In the genomic region with DNA sequence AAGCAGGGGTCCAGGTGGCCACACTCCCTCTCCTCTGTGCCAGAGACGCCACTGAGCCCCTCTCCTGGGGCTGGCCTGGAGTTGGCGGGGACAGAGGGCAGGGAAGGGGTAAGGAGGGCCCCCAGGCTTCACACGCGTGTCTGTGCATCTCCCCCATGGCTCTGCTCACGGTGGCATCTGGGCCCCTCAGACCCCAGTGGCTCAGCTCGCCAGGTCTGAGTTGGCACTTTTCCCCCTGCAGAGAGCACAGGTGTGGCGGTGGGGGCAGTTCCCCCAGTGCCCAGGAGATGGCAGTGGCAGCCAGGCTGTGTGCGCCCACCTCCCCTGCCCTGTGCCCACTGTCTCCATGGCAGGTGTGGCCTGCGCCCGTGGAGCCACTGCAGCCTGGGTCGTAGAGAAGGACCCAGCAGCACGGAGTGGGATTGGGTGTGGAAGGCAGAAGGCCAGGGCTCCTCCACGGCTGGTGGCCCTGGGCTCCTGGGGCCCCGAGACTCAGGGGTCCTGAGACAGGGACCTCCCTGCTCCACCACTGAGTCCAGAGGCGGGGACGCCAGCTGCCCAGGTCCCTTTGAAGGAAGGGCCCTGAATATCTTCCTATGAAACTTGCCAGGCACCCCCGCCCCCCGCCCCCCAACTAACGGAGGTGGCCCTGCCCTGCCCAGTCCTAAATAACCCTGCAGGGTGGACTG, we compare ENCODE assay signal across 8 cellular contexts. TPM values are rescaled to one million over a fixed set of nuclear protein-coding genes. Genes with fewer than 3 reads are reported as not detected.
A peak's percentile ranks its signal among the peaks of the same experiment; 100 is the strongest.
DNase-seq lines count a peak whose midpoint lies in the region; ATAC-seq and TF ChIP-seq lines count a peak whose summit lies in the region.

No MANE protein-coding gene starts in this region.

- H3K36me3 ChIP-seq in GM23338 (ENCODE audit: insufficient read depth) (no peaks in the 10 kb centered on the region), mesenchymal stem cell (ENCODE audit: control insufficient read depth in 1 of 2, insufficient read depth in 2 of 2, low read depth in 1 of 2, low read length in 2 of 2) (peaks cover 0 to 16% of the 10 kb centered on the region in 2 experiments), vagina (no peaks in the 10 kb centered on the region)

- TF ChIP-seq POLR2A in vagina (IDR thresholded peaks at IDR 0.05) = no peak

- H3K4me1 ChIP-seq in GM23338 (ENCODE audit: insufficient read depth) (no peaks in the 10 kb centered on the region), mesenchymal stem cell (ENCODE audit: control insufficient read depth, insufficient read depth, low read depth, low read length) (peaks cover 13% of the 10 kb centered on the region), vagina (peaks cover 18% of the 10 kb centered on the region)

- H3K27ac ChIP-seq in GM23338 (ENCODE audit: low read depth) (no peak overlapping the region), mesenchymal stem cell (ENCODE audit: low read length, poor library complexity, severe bottlenecking) (no peak overlapping the region), vagina (no peak overlapping the region)

- H3K27ac Mint-ChIP-seq in GM23338 (no peak overlapping the region), brain (no peak overlapping the region)

- no peak overlapping the region for H3K9ac ChIP-seq in mesenchymal stem cell (ENCODE audit: low read length)

- H3K4me2 ChIP-seq in GM23338 = no peak overlapping the region
- no peak overlapping the region for H3K4me2 ChIP-seq in mesenchymal stem cell (ENCODE audit: low read length, poor library complexity, severe bottlenecking)

- H3K36me3 Mint-ChIP-seq in GM23338 (ENCODE audit: low read depth) = no peaks in the 10 kb centered on the region
- H3K36me3 Mint-ChIP-seq in brain = no peaks in the 10 kb centered on the region

- H3K27me3 ChIP-seq in GM23338 (ENCODE audit: insufficient read depth) = no peaks in the 10 kb centered on the region
- H3K27me3 ChIP-seq in mesenchymal stem cell (ENCODE audit: control insufficient read depth in 1 of 2, insufficient read depth in 1 of 2, low read length in 2 of 2) = no peaks in the 10 kb centered on the region
- no peaks in the 10 kb centered on the region for H3K27me3 ChIP-seq in vagina

- intact Hi-C loops in vagina (cut with DNase I) = loop anchor here (5.0 kb wide), 1 partner anchor 36 kb away; no protein-coding TSS in a partner anchor

- peaks cover 10% of the 10 kb centered on the region for H3K27me3 Mint-ChIP-seq in GM23338 (ENCODE audit: insufficient read depth, low read depth, poor library complexity)
- H3K27me3 Mint-ChIP-seq in brain = no peaks in the 10 kb centered on the region

- H3F3A ChIP-seq in GM23338 (replicated peaks; ENCODE audit: low read depth) = peaks cover 3% of the 10 kb centered on the region; the same call in 1 of the 2 replicates

- no peaks in the 10 kb centered on the region for H3K9me3 Mint-ChIP-seq in GM23338
- peaks cover 0 to 2% (median 0%) of the 10 kb centered on the region in 5 experiments for H3K9me3 Mint-ChIP-seq in brain

- H3K18ac ChIP-seq in mesenchymal stem cell (ENCODE audit: low read depth in 1 of 2, low read length in 2 of 2) = no peak overlapping the region

- H3K79me2 ChIP-seq in GM23338 (replicated peaks; ENCODE audit: insufficient read depth) = peaks cover 4% of the 10 kb centered on the region

- no peaks in the 10 kb centered on the region for H4K20me1 ChIP-seq in GM23338 (replicated peaks; ENCODE audit: insufficient read depth)

- no peak overlapping the region for H4K91ac ChIP-seq in mesenchymal stem cell (ENCODE audit: low read length)

- peak; percentile 30 for ATAC-seq in GM23338
- no peak for ATAC-seq in HG03039 (IDR thresholded peaks at IDR 0.05; ENCODE audit: unreplicated experiment)

- H3K4me3 ChIP-seq in GM23338 (no peak overlapping the region), mesenchymal stem cell (ENCODE audit: insufficient read depth in 1 of 2, low read depth in 1 of 2, low read length in 2 of 2) (no peak overlapping the region), vagina (no peak overlapping the region)

- TF ChIP-seq CTCF in GM23338 (conservative IDR thresholded peaks at IDR 0.05; ENCODE audit: low read depth in 2 of 2) (peak; percentile 64 to 88), brain (conservative IDR thresholded peaks at IDR 0.05) (peak; percentile 69 to 91), vagina (IDR thresholded peaks at IDR 0.05) (peak; percentile 40 to 59 (median 44))

- no peak overlapping the region for H2BK12ac ChIP-seq in mesenchymal stem cell (ENCODE audit: low read length in 2 of 2)

- no peak overlapping the region for H2BK5ac ChIP-seq in mesenchymal stem cell (ENCODE audit: low read depth, low read length, poor library complexity, severe bottlenecking)

- H3K23ac ChIP-seq in mesenchymal stem cell (ENCODE audit: low read length in 2 of 2) = no peak overlapping the region

- H3K9me2 ChIP-seq in GM23338 (ENCODE audit: insufficient read depth) = no peaks in the 10 kb centered on the region

- no peak overlapping the region for H4K8ac ChIP-seq in mesenchymal stem cell (ENCODE audit: low read length)

- no peak overlapping the region for H3K14ac ChIP-seq in mesenchymal stem cell (ENCODE audit: low read length in 2 of 2)

- H2AK5ac ChIP-seq in mesenchymal stem cell (ENCODE audit: low read length, severe bottlenecking) = no peak overlapping the region

- H2BK15ac ChIP-seq in mesenchymal stem cell (ENCODE audit: low read depth, poor library complexity, severe bottlenecking) = no peak overlapping the region

- no peaks in the 10 kb centered on the region for H3K79me1 ChIP-seq in mesenchymal stem cell (replicated peaks; ENCODE audit: low read length, poor library complexity, severe bottlenecking)

- DNase-seq in CD1c-positive myeloid dendritic cell (ENCODE audit: extremely low spot score) (peak; percentile 25), GM23338 (ENCODE audit: low spot score) (peak; percentile 63), SHP77 treated with DMSO at 0.1 percent for 48 hours (lab: John Stamatoyannopoulos, UW) (peak; percentile 63), mesenchymal stem cell (peak; percentile 27), vagina (ENCODE audit: extremely low spot score in 2 of 2) (no peak), NCI-H1048 (lab: John Stamatoyannopoulos, UW) (no peak)

- H2AFZ ChIP-seq in GM23338 (no peak overlapping the region), mesenchymal stem cell (ENCODE audit: low read depth, low read length) (no peak overlapping the region)

- no peaks in the 10 kb centered on the region for H3K9me3 ChIP-seq in mesenchymal stem cell (ENCODE audit: control insufficient read depth, low read length)
- H3K9me3 ChIP-seq in vagina = no peaks in the 10 kb centered on the region

- no peak overlapping the region for H3K4ac ChIP-seq in mesenchymal stem cell (ENCODE audit: low read depth in 1 of 2, low read length in 2 of 2)

- no peak overlapping the region for H3K4me3 Mint-ChIP-seq in GM23338
- no peak overlapping the region for H3K4me3 Mint-ChIP-seq in brain

- WGBS in mesenchymal stem cell = 78% methylated on average over 19 of the region's 19 CpGs

- H3K4me1 Mint-ChIP-seq in GM23338 (peaks cover 12% of the 10 kb centered on the region; the same call in 1 of the 3 replicates), brain (peaks cover 8% of the 10 kb centered on the region)

- no peak overlapping the region for H2BK120ac ChIP-seq in mesenchymal stem cell (ENCODE audit: low read depth, low read length)

TF ChIP-seq in GM23338, 12 proteins besides CTCF, POLR2A, EP300 and RAD21:
- TF ChIP-seq POLR2AphosphoS5 (IDR thresholded peaks at IDR 0.05; ENCODE audit: low read depth) = peak; percentile 25; the same call in 1 of the 2 replicates
- TF ChIP-seq JUNB (IDR thresholded peaks at IDR 0.05; ENCODE audit: unreplicated experiment) = no peak
TF ChIP-seq in GM23338: peak in this region for 1.

RNA-seq across cellular contexts. Expression of a gene that starts 4.3 kb away (rescaled TPM):
- 250 and 258 TPM in 2 replicates for total RNA-seq in GM23338 (2014; rRNA removed; shearing (Covaris generic))
- polyA plus RNA-seq in GM23338 (2016; fragmentation: Nextera tagmentation; extraction: Ambion mirVana) = 522 and 536 TPM in 2 replicates
- 141 TPM for polyA plus RNA-seq in brain (ENCODE audit: insufficient read depth, low read depth, low replicate concordance)
- polyA plus RNA-seq in mesenchymal stem cell (2013, experiment 1 of 2) = 157 TPM
- 164 TPM for polyA plus RNA-seq in mesenchymal stem cell (2013, experiment 2 of 2)
- total RNA-seq in vagina = 134 TPM

RNA-seq across cellular contexts. Expression of a gene that starts 12.5 kb away (rescaled TPM):
- total RNA-seq in GM23338 (2014; rRNA removed; shearing (Covaris generic)) = 114 and 187 TPM in 2 replicates
- polyA plus RNA-seq in GM23338 (2016; fragmentation: Nextera tagmentation; extraction: Ambion mirVana) = 32.6 and 36.1 TPM in 2 replicates
- polyA plus RNA-seq in brain (ENCODE audit: insufficient read depth, low read depth, low replicate concordance) = 77.9 TPM
- 3.1 TPM for polyA plus RNA-seq in mesenchymal stem cell (2013, experiment 1 of 2)
- 3.0 TPM for polyA plus RNA-seq in mesenchymal stem cell (2013, experiment 2 of 2)
- 10.8 TPM for total RNA-seq in vagina

RNA-seq across cellular contexts. Expression of a gene that starts 31.0 kb away (rescaled TPM):
- total RNA-seq in GM23338 (2014; rRNA removed; shearing (Covaris generic)) = 56.2 and 70.1 TPM in 2 replicates
- polyA plus RNA-seq in GM23338 (2016; fragmentation: Nextera tagmentation; extraction: Ambion mirVana) = 29.6 and 30.4 TPM in 2 replicates
- 12.9 TPM for polyA plus RNA-seq in brain (ENCODE audit: insufficient read depth, low read depth, low replicate concordance)
- polyA plus RNA-seq in mesenchymal stem cell (2013, experiment 1 of 2) = 112 TPM
- polyA plus RNA-seq in mesenchymal stem cell (2013, experiment 2 of 2) = 108 TPM
- total RNA-seq in vagina = 184 TPM

RNA-seq across cellular contexts. Expression of a gene that starts 40.7 kb away (rescaled TPM):
- 16.4 and 18.8 TPM in 2 replicates for total RNA-seq in GM23338 (2014; rRNA removed; shearing (Covaris generic))
- polyA plus RNA-seq in GM23338 (2016; fragmentation: Nextera tagmentation; extraction: Ambion mirVana) (9.7 TPM in 2 replicates), brain (ENCODE audit: insufficient read depth, low read depth, low replicate concordance) (32.3 TPM)
- polyA plus RNA-seq in mesenchymal stem cell (2013, experiment 1 of 2) = 34.8 TPM
- 32.9 TPM for polyA plus RNA-seq in mesenchymal stem cell (2013, experiment 2 of 2)
- 61.4 TPM for total RNA-seq in vagina

RNA-seq across cellular contexts. Expression of a gene that starts 40.9 kb away (rescaled TPM):
- 59.3 and 68.8 TPM in 2 replicates for total RNA-seq in GM23338 (2014; rRNA removed; shearing (Covaris generic))
- 167 and 171 TPM in 2 replicates for polyA plus RNA-seq in GM23338 (2016; fragmentation: Nextera tagmentation; extraction: Ambion mirVana)
- polyA plus RNA-seq in brain (ENCODE audit: insufficient read depth, low read depth, low replicate concordance) = 125 TPM
- polyA plus RNA-seq in mesenchymal stem cell (2013, experiment 1 of 2) = 111 TPM
- polyA plus RNA-seq in mesenchymal stem cell (2013, experiment 2 of 2) = 108 TPM
- total RNA-seq in vagina = 50.8 TPM

Comparison
In these comparisons a context has a peak if more than half of its experiments do, and no peak if none do; other contexts are left out.
1. DNase-seq: peak in CD1c-positive myeloid dendritic cell (single experiment), GM23338 (single experiment), SHP77 treated with DMSO at 0.1 percent for 48 hours (single experiment) and mesenchymal stem cell (single experiment); none in vagina (0 of 2) and NCI-H1048 (single experiment).
2. Peak in every context shown above with its lines, with median percentiles within 50 percentile points of each other: CTCF ChIP-seq.